Comparison of ENCODE assay signal across 13 cellular contexts in genomic region chr2:234258562-234259141, GRCh38.
DNase-seq lines count a peak whose midpoint lies in the region; ATAC-seq, FAIRE-seq and TF ChIP-seq lines count a peak whose summit lies in the region.
"Had no signal": no experiment of that assay in that cellular context is flagged by ENCODE, and none has a peak within 500 bp of the region (broad histone marks: within the 10 kb centered on the region; RNA-seq: fewer than 3 reads in every experiment).

No MANE protein-coding gene starts in this region.

- no peaks in the 10 kb centered on the region for H3K4me1 ChIP-seq in small intestine (ENCODE audit: control insufficient read depth in 2 of 2, insufficient read depth in 1 of 2, low read depth in 1 of 2, low read length in 1 of 2)
- H3K4me1 ChIP-seq: colonic mucosa, vagina had no signal

- no peaks in the 10 kb centered on the region for H3K9me3 ChIP-seq in small intestine (ENCODE audit: control insufficient read depth, low read depth)
- H3K9me3 ChIP-seq: colonic mucosa, pancreas, vagina had no signal

- no peaks in the 10 kb centered on the region for H3K27me3 ChIP-seq in small intestine (ENCODE audit: control insufficient read depth in 2 of 2, insufficient read depth in 2 of 2, low read length in 2 of 2)
- H3K27me3 ChIP-seq: colonic mucosa, pancreas, vagina had no signal

- no peaks in the 10 kb centered on the region for H3K36me3 ChIP-seq in small intestine (ENCODE audit: control insufficient read depth in 2 of 2, insufficient read depth in 2 of 2, low read length in 2 of 2)
- H3K36me3 ChIP-seq: colonic mucosa, pancreas, vagina had no signal

- H3K27me3 Mint-ChIP-seq in type B pancreatic cell = no peaks in the 10 kb centered on the region

- no peak overlapping the region for H3K4me3 Mint-ChIP-seq in type B pancreatic cell

- peak; percentile 60 to 61 for ATAC-seq in activated naive CD4-positive, alpha-beta T cell treated with anti-CD3 and anti-CD28 coated beads, Interleukin-2, amount 50 U/mL, for 72 hours
- ATAC-seq in HG03108 (IDR thresholded peaks at IDR 0.05; ENCODE audit: unreplicated experiment) (no peak), GM19452 (IDR thresholded peaks at IDR 0.05; ENCODE audit: unreplicated experiment) (no peak)

- H3K27ac Mint-ChIP-seq in activated naive CD4-positive, alpha-beta T cell treated with anti-CD3 and anti-CD28 coated beads, Interleukin-2, amount 50 U/mL, for 72 hours = peak overlapping the region in 1 of 2 donors; percentile 4
- H3K27ac Mint-ChIP-seq in type B pancreatic cell = peak overlapping the region; percentile 23

- H3K9me3 Mint-ChIP-seq in activated naive CD4-positive, alpha-beta T cell treated with anti-CD3 and anti-CD28 coated beads, Interleukin-2, amount 50 U/mL, for 72 hours = peaks cover 0 to 4% of the 10 kb centered on the region in 2 donors
- peaks cover 3% of the 10 kb centered on the region for H3K9me3 Mint-ChIP-seq in type B pancreatic cell

- no peaks in the 10 kb centered on the region for H3K36me3 Mint-ChIP-seq in activated naive CD4-positive, alpha-beta T cell treated with anti-CD3 and anti-CD28 coated beads, Interleukin-2, amount 50 U/mL, for 72 hours
- H3K36me3 Mint-ChIP-seq in type B pancreatic cell = no peaks in the 10 kb centered on the region

- H3K4me3 ChIP-seq in epithelial cell of esophagus (ENCODE audit: low read length) = no peak overlapping the region
- no peak overlapping the region for H3K4me3 ChIP-seq in small intestine (ENCODE audit: low read depth in 1 of 2, low read length in 2 of 2)
- H3K4me3 ChIP-seq: colonic mucosa, pancreas, vagina had no signal

- H3K4me1 Mint-ChIP-seq in type B pancreatic cell (ENCODE audit: unreplicated experiment) = peaks cover 16% of the 10 kb centered on the region

- TF ChIP-seq CTCF in epithelial cell of esophagus (IDR thresholded peaks at IDR 0.05; ENCODE audit: insufficient read depth, low read depth, low read length, missing control alignments) (no peak), type B pancreatic cell (conservative IDR thresholded peaks at IDR 0.05) (no peak)

- DNase-seq in activated naive CD4-positive, alpha-beta T cell treated with anti-CD3 and anti-CD28 coated beads, Interleukin-2, amount 50 U/mL, for 72 hours (ENCODE audit: low spot score in 2 of 2) = no peak
- DNase-seq in activated naive CD4-positive, alpha-beta T cell treated with anti-CD3 and anti-CD28 coated beads, Interleukin-2, amount 50 U/mL, for 16 hours = no peak
- DNase-seq in RCC 7860 (ENCODE audit: low spot score) (peak; percentile 69), epithelial cell of esophagus (ENCODE audit: low read depth) (peak; percentile 75), type B pancreatic cell (ENCODE audit: extremely low spot score, unreplicated experiment) (no peak), small intestine (no peak)
- DNase-seq: DMS79 had no signal

- H3K27ac ChIP-seq in small intestine (ENCODE audit: low read depth in 1 of 2, low read length in 1 of 2) = no peak overlapping the region
- H3K27ac ChIP-seq: colonic mucosa, pancreas had no signal

- WGBS in small intestine, 3 donors = 87 to 91% (median 90%) methylated on average over 5 of the region's 5 CpGs

- FAIRE-seq in RCC 7860 (lab: Jason Lieb, UNC) = no peak
- FAIRE-seq in small intestine (lab: Jason Lieb, UNC) = no peak
- FAIRE-seq: GM12892, pancreas had no signal

Comparison
In these comparisons a context has a peak if more than half of its experiments do, and no peak if none do; other contexts are left out.
1. ATAC-seq: peak in activated naive CD4-positive, alpha-beta T cell treated with anti-CD3 and anti-CD28 coated beads, Interleukin-2, amount 50 U/mL, for 72 hours (2 of 2); none in HG03108 (single experiment) and GM19452 (single experiment).
2. DNase-seq: peak in RCC 7860 (single experiment) and epithelial cell of esophagus (single experiment); none in activated naive CD4-positive, alpha-beta T cell treated with anti-CD3 and anti-CD28 coated beads, Interleukin-2, amount 50 U/mL, for 72 hours (0 of 2), activated naive CD4-positive, alpha-beta T cell treated with anti-CD3 and anti-CD28 coated beads, Interleukin-2, amount 50 U/mL, for 16 hours (single experiment), type B pancreatic cell (single experiment) and small intestine (single experiment).